ENCODE assay signal across 8 cellular contexts in genomic region chr4:70994387-70995099, GRCh38. TPM values are rescaled to one million over a fixed set of nuclear protein-coding genes. Genes with fewer than 3 reads are reported as not detected.
DNase-seq lines count a peak whose midpoint lies in the region; ATAC-seq and TF ChIP-seq lines count a peak whose summit lies in the region.

No MANE protein-coding gene starts in this region.

- no peak for ATAC-seq in activated T-cell treated with anti-CD3 and anti-CD28 coated beads, Interleukin-2, amount 50 U/mL, for 4 hours
- peak; percentile 40 for ATAC-seq in HG02943 (IDR thresholded peaks at IDR 0.05; ENCODE audit: low read depth, unreplicated experiment)
- ATAC-seq in stimulated activated effector memory CD8-positive, alpha-beta T cell treated with anti-CD3 and anti-CD28 coated beads, Interleukin-12 subunit alpha, Interleukin-12 subunit beta, amount 100 ng/mL, for 72 hours = no peak

- peak overlapping the region; percentile 55 for H3K4me2 ChIP-seq in fibroblast of lung (ENCODE audit: extremely low read depth, insufficient read depth, low read length)

- H4K20me1 ChIP-seq in fibroblast of lung (ENCODE audit: control insufficient read depth, extremely low read depth, insufficient read depth, low read length) = no peaks in the 10 kb centered on the region

- H3K4me3 Mint-ChIP-seq in activated T-cell treated with anti-CD3 and anti-CD28 coated beads, Interleukin-2, amount 50 U/mL, for 4 hours = peak overlapping the region; percentile 97
- H3K4me3 Mint-ChIP-seq in stimulated activated effector memory CD8-positive, alpha-beta T cell treated with anti-CD3 and anti-CD28 coated beads, Interleukin-12 subunit alpha, Interleukin-12 subunit beta, amount 100 ng/mL, for 72 hours = peak overlapping the region; percentile 87

- H3K36me3 Mint-ChIP-seq in activated T-cell treated with anti-CD3 and anti-CD28 coated beads, Interleukin-2, amount 50 U/mL, for 4 hours (ENCODE audit: insufficient read depth) = peaks cover 12% of the 10 kb centered on the region
- H3K36me3 Mint-ChIP-seq in stimulated activated effector memory CD8-positive, alpha-beta T cell treated with anti-CD3 and anti-CD28 coated beads, Interleukin-12 subunit alpha, Interleukin-12 subunit beta, amount 100 ng/mL, for 72 hours = peaks cover 29% of the 10 kb centered on the region

- H3K4me1 Mint-ChIP-seq in activated T-cell treated with anti-CD3 and anti-CD28 coated beads, Interleukin-2, amount 50 U/mL, for 4 hours (ENCODE audit: low read depth) = peaks cover 54% of the 10 kb centered on the region
- peaks cover 37% of the 10 kb centered on the region for H3K4me1 Mint-ChIP-seq in stimulated activated effector memory CD8-positive, alpha-beta T cell treated with anti-CD3 and anti-CD28 coated beads, Interleukin-12 subunit alpha, Interleukin-12 subunit beta, amount 100 ng/mL, for 72 hours

- H3K4me1 ChIP-seq in SJCRH30 (no peaks in the 10 kb centered on the region; the same call in 1 of the 2 replicates), fibroblast of lung (ENCODE audit: control insufficient read depth, extremely low read depth, insufficient read depth, low read length) (peaks cover 4% of the 10 kb centered on the region)

- no peak for DNase-seq in activated T-cell treated with anti-CD3 and anti-CD28 coated beads, Interleukin-2, amount 50 U/mL, for 4 hours
- DNase-seq in activated T-cell treated with anti-CD3 and anti-CD28 coated beads, Interleukin-2, amount 50 U/mL, for 48 hours = no peak
- DNase-seq in SJCRH30 (no peak), fibroblast of lung (ENCODE audit: low read depth in 2 of 2) (no peak), NCI-H82 treated with DMSO at 0.1 percent for 48 hours (lab: John Stamatoyannopoulos, UW; ENCODE audit: unreplicated experiment) (no peak), RPMI8226 (no peak)
- DNase-seq in stimulated activated effector memory CD8-positive, alpha-beta T cell treated with anti-CD3 and anti-CD28 coated beads, Interleukin-12 subunit alpha, Interleukin-12 subunit beta, amount 100 ng/mL, for 72 hours (ENCODE audit: low spot score in 2 of 2) = no peak

- peaks cover 42% of the 10 kb centered on the region for H3K79me2 ChIP-seq in fibroblast of lung (ENCODE audit: control insufficient read depth, insufficient read depth, low read length)

- no peaks in the 10 kb centered on the region for H3K27me3 Mint-ChIP-seq in activated T-cell treated with anti-CD3 and anti-CD28 coated beads, Interleukin-2, amount 50 U/mL, for 4 hours (ENCODE audit: low read depth)

- H3K4me3 ChIP-seq in SJCRH30 (peak overlapping the region; percentile 79), fibroblast of lung (replicated peaks in 1 of 4; ENCODE audit: control extremely low read depth in 1 of 4, insufficient read depth in 1 of 4, low read depth in 3 of 4, low read length in 4 of 4) (peak overlapping the region; percentile 51 to 82 (median 76))

- H3K27ac Mint-ChIP-seq in stimulated activated effector memory CD8-positive, alpha-beta T cell treated with anti-CD3 and anti-CD28 coated beads, Interleukin-12 subunit alpha, Interleukin-12 subunit beta, amount 100 ng/mL, for 72 hours = peak overlapping the region; percentile 84

- H3K9me3 ChIP-seq in SJCRH30 (replicated peaks) (peaks cover 10% of the 10 kb centered on the region; the same call in 1 of the 2 replicates), fibroblast of lung (ENCODE audit: control insufficient read depth, insufficient read depth, low read depth, low read length) (no peaks in the 10 kb centered on the region)

- H3K36me3 ChIP-seq in SJCRH30 (peaks cover 24% of the 10 kb centered on the region), fibroblast of lung (ENCODE audit: control insufficient read depth, insufficient read depth, low read length) (no peaks in the 10 kb centered on the region)

- no peak for TF ChIP-seq CTCF in fibroblast of lung (conservative IDR thresholded peaks at IDR 0.05 in 1 of 2, IDR thresholded peaks at IDR 0.05 in 1 of 2; ENCODE audit: low read depth in 1 of 2, low read length in 2 of 2)

- H3K9ac ChIP-seq in fibroblast of lung (ENCODE audit: insufficient read depth, low read length) = no peak overlapping the region

- no peak overlapping the region for H2AFZ ChIP-seq in fibroblast of lung (ENCODE audit: low read length)

- no peaks in the 10 kb centered on the region for H3K9me3 Mint-ChIP-seq in activated T-cell treated with anti-CD3 and anti-CD28 coated beads, Interleukin-2, amount 50 U/mL, for 4 hours
- no peaks in the 10 kb centered on the region for H3K9me3 Mint-ChIP-seq in stimulated activated effector memory CD8-positive, alpha-beta T cell treated with anti-CD3 and anti-CD28 coated beads, Interleukin-12 subunit alpha, Interleukin-12 subunit beta, amount 100 ng/mL, for 72 hours

- H3K27ac ChIP-seq in SJCRH30 (peak overlapping the region; percentile 88), fibroblast of lung (ENCODE audit: insufficient read depth, low read length) (peak overlapping the region; percentile 91)

- H3K27me3 ChIP-seq in SJCRH30 = no peaks in the 10 kb centered on the region
- no peaks in the 10 kb centered on the region for H3K27me3 ChIP-seq in fibroblast of lung (ENCODE audit: control insufficient read depth, insufficient read depth, low read length)

RNA-seq across cellular contexts. Expression of gene DCK, which starts 1.1 kb away (rescaled TPM):
- 10 to 100 TPM; 16.7 to 22.0 (median 17.2) TPM for total RNA-seq in activated T-cell treated with anti-CD3 and anti-CD28 coated beads, Interleukin-2, amount 50 U/mL, for 4 hours
- total RNA-seq in SJCRH30 (2014; rRNA removed; shearing (Covaris generic)) = 50.5 and 61.0 TPM in 2 replicates
- 10.0 and 12.2 TPM in 2 replicates for total RNA-seq in fibroblast of lung
- polyA plus RNA-seq in fibroblast of lung = 18.4 and 20.4 TPM in 2 replicates
- polyA plus RNA-seq in fibroblast of lung (2012) = 11.3 and 13.7 TPM in 2 replicates
- polyA minus RNA-seq in fibroblast of lung (ENCODE audit: low replicate concordance) = 0.52 and 0.71 TPM in 2 replicates
